ENCODE assay signal across 27 cellular contexts in genomic region chr1:55781003-55781402, GRCh38.
"Had no signal": no experiment of that assay in that cellular context is flagged by ENCODE, and none has a peak within 500 bp of the region (broad histone marks: within the 10 kb centered on the region; RNA-seq: fewer than 3 reads in every experiment).

No MANE protein-coding gene starts in this region.

- H3K9me3 ChIP-seq: left ventricle myocardium inferior, neutrophil, right atrium auricular region, right lobe of liver, tibial nerve, uterus had no signal

- H3K27ac ChIP-seq: left ventricle myocardium inferior, neural progenitor cell, neutrophil, parathyroid adenoma, right atrium auricular region, right lobe of liver, tibial nerve, uterus had no signal

- H3K27me3 ChIP-seq: neural progenitor cell, neutrophil, right atrium auricular region, right lobe of liver, tibial nerve, uterus had no signal

- H3K36me3 ChIP-seq: left ventricle myocardium inferior, neural progenitor cell, neutrophil, right atrium auricular region, right lobe of liver, tibial nerve, uterus had no signal

- ATAC-seq: natural killer cell; stimulated activated memory B cell treated with anti-CD40 and anti-IgM and Interleukin-4, amounts not matched to agents 10 μg/mL and 1 μg/mL and 100 μg/mL, for 72 hours; stimulated activated naive CD8-positive, alpha-beta T cell treated with anti-CD3 and anti-CD28 coated beads, Interleukin-15, amount 100 ng/mL, for 72 hours had no signal

- H3K4me3 ChIP-seq: left ventricle myocardium inferior, lung, neural progenitor cell, right atrium auricular region, right lobe of liver, smooth muscle cell, tibial nerve, uterus had no signal

- DNase-seq: hypothalamus; immature natural killer cell; kidney; left colon; left ventricle myocardium inferior; mesendoderm; naive B cell; natural killer cell; nephron progenitor cell; occipital lobe; right lobe of liver; stimulated activated CD4-positive, alpha-beta T cell treated with anti-CD3 and anti-CD28 coated beads, Interleukin-1b, Interleukin-23, amount 100 ng/mL, for 48 hours; stimulated activated CD4-positive, alpha-beta T cell treated with anti-CD3 and anti-CD28 coated beads, Interleukin-2, amount 100 ng/mL, for 48 hours; stimulated activated CD4-positive, alpha-beta T cell treated with anti-CD3 and anti-CD28 coated beads, Interleukin-4, amount 100 ng/mL, for 4 hours; stimulated activated CD8-positive, alpha-beta memory T cell treated with anti-CD3 and anti-CD28 coated beads, Interleukin-4, amount 100 ng/mL, for 48 hours; stimulated activated naive CD4-positive, alpha-beta T cell treated with Interleukin-2 at 50 U/mL for 16 hours; stimulated activated naive CD8-positive, alpha-beta T cell treated with anti-CD3 and anti-CD28 coated beads, Interleukin-15, amount 100 ng/mL, for 72 hours; substantia nigra; uterus had no signal

- H3K4me1 ChIP-seq: left ventricle myocardium inferior, parathyroid adenoma, right atrium auricular region, right lobe of liver, tibial nerve had no signal
